In the genomic region with DNA sequence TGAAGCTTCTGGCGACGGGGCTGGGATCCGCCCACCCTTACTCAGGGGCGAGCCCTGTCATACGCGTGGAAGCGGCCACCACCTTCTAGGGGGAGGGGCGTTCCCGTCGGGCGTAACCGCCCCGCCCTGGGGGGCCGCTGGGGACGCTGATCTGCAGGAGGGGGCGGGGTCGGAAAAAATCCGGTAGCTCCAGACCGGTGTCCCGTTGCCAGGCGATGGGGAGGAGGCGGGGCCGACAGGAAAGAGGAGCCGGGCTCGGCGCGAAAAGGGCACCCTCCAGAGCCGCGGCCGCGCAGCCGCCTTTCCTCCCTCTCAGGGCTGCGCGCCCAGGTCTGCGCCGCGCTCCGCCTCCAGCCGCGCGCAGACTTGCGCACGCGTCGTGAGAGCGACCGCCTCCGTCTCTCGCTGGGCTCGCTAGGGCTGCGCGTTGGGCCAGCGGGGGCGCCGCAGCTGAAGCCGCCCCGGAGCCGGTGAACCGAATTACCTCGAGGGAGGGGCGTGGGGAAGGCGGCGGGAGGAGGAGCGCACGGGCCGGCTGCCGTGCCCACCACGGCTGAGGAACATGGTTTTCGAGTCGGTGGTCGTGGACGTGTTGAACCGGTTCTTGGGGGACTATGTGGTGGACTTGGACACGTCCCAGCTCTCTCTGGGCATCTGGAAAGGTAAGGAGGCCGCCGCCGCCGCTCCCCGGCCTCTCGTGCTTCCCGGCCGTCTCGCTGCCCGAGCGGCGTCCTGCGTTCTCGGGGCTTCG, we compare ENCODE assay signal across 1 cellular context.
TF ChIP-seq lines count a peak whose summit lies in the region.

Gene VPS13A (plus strand): TSS at position 392 of the 751 bp plus-strand sequence. CDS start 171 bp downstream, at position 563.

TF ChIP-seq in HEK293, 187 proteins besides CTCF, POLR2A, EP300 and RAD21 (continued from another document and continues in another):
- TF ChIP-seq, protein P1, sequence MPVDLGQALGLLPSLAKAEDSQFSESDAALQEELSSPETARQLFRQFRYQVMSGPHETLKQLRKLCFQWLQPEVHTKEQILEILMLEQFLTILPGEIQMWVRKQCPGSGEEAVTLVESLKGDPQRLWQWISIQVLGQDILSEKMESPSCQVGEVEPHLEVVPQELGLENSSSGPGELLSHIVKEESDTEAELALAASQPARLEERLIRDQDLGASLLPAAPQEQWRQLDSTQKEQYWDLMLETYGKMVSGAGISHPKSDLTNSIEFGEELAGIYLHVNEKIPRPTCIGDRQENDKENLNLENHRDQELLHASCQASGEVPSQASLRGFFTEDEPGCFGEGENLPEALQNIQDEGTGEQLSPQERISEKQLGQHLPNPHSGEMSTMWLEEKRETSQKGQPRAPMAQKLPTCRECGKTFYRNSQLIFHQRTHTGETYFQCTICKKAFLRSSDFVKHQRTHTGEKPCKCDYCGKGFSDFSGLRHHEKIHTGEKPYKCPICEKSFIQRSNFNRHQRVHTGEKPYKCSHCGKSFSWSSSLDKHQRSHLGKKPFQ (tag by site-specific recombination; IDR thresholded peaks at IDR 0.05): no peak
- 0 out of 2 replicates have a peak, but pooled peaks have one; percentile 17 for TF ChIP-seq ZNF629 (tag by site-specific recombination; IDR thresholded peaks at IDR 0.05)
- TF ChIP-seq ZBTB49 (tag by site-specific recombination; IDR thresholded peaks at IDR 0.05; ENCODE audit: low read depth): no peak
- TF ChIP-seq, protein P2, sequence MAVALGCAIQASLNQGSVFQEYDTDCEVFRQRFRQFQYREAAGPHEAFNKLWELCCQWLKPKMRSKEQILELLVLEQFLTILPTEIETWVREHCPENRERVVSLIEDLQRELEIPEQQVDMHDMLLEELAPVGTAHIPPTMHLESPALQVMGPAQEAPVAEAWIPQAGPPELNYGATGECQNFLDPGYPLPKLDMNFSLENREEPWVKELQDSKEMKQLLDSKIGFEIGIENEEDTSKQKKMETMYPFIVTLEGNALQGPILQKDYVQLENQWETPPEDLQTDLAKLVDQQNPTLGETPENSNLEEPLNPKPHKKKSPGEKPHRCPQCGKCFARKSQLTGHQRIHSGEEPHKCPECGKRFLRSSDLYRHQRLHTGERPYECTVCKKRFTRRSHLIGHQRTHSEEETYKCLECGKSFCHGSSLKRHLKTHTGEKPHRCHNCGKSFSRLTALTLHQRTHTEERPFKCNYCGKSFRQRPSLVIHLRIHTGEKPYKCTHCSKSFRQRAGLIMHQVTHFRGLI (tag by site-specific recombination; IDR thresholded peaks at IDR 0.05): 0 out of 2 replicates have a peak, but pooled peaks have one; percentile 48
- TF ChIP-seq INSM2 (tag by site-specific recombination; IDR thresholded peaks at IDR 0.05): peak; percentile 14; the same call in 1 of the 2 replicates
- TF ChIP-seq ZBTB10 (tag by site-specific recombination; IDR thresholded peaks at IDR 0.05): peak; percentile 74
- TF ChIP-seq ZFP37 (tag by site-specific recombination; IDR thresholded peaks at IDR 0.05): peak; percentile 71; the same call in 1 of the 2 replicates
- peak; percentile 51; the same call in 1 of the 2 replicates for TF ChIP-seq ZNF501 (tag by site-specific recombination; IDR thresholded peaks at IDR 0.05)
- no peak for TF ChIP-seq ZNF311 (tag by site-specific recombination; IDR thresholded peaks at IDR 0.05; ENCODE audit: borderline replicate concordance)
- TF ChIP-seq ZFP41 (tag by site-specific recombination; IDR thresholded peaks at IDR 0.05; ENCODE audit: borderline replicate concordance): no peak
- TF ChIP-seq ZNF19 (tag by site-specific recombination; IDR thresholded peaks at IDR 0.05; ENCODE audit: low read depth): no peak
- peak; percentile 68; the same call in 1 of the 2 replicates for TF ChIP-seq ZNF610 (tag by site-specific recombination; IDR thresholded peaks at IDR 0.05; ENCODE audit: borderline replicate concordance)
- TF ChIP-seq ZNF530 (tag by site-specific recombination; IDR thresholded peaks at IDR 0.05; ENCODE audit: low read depth): no peak
- TF ChIP-seq OSR2 (tag by site-specific recombination; IDR thresholded peaks at IDR 0.05): peak; percentile 81
- TF ChIP-seq GLIS2 (tag by site-specific recombination; IDR thresholded peaks at IDR 0.05): peak; percentile 98
- no peak for TF ChIP-seq ZNF623 (tag by site-specific recombination; IDR thresholded peaks at IDR 0.05)
- peak; percentile 99 for TF ChIP-seq KLF1 (tag by site-specific recombination; IDR thresholded peaks at IDR 0.05)
- no peak for TF ChIP-seq ZNF248 (tag by site-specific recombination; IDR thresholded peaks at IDR 0.05)
- peak; percentile 99 for TF ChIP-seq ZBTB8A (tag by site-specific recombination; IDR thresholded peaks at IDR 0.05)
- TF ChIP-seq SP2 (tag by site-specific recombination; IDR thresholded peaks at IDR 0.05): peak; percentile 90
- TF ChIP-seq KLF9 (tag by site-specific recombination; IDR thresholded peaks at IDR 0.05; ENCODE audit: low read depth): peak; percentile 96
- no peak; the same call in 1 of the 2 replicates for TF ChIP-seq ZNF600 (tag by site-specific recombination; IDR thresholded peaks at IDR 0.05)
- TF ChIP-seq SCRT1 (tag by site-specific recombination; IDR thresholded peaks at IDR 0.05; ENCODE audit: borderline replicate concordance): no peak
- peak; percentile 75; the same call in 1 of the 2 replicates for TF ChIP-seq ZNF2 (tag by site-specific recombination; IDR thresholded peaks at IDR 0.05)
- TF ChIP-seq ZSCAN4 (tag by site-specific recombination; IDR thresholded peaks at IDR 0.05): no peak
- TF ChIP-seq, protein P3, sequence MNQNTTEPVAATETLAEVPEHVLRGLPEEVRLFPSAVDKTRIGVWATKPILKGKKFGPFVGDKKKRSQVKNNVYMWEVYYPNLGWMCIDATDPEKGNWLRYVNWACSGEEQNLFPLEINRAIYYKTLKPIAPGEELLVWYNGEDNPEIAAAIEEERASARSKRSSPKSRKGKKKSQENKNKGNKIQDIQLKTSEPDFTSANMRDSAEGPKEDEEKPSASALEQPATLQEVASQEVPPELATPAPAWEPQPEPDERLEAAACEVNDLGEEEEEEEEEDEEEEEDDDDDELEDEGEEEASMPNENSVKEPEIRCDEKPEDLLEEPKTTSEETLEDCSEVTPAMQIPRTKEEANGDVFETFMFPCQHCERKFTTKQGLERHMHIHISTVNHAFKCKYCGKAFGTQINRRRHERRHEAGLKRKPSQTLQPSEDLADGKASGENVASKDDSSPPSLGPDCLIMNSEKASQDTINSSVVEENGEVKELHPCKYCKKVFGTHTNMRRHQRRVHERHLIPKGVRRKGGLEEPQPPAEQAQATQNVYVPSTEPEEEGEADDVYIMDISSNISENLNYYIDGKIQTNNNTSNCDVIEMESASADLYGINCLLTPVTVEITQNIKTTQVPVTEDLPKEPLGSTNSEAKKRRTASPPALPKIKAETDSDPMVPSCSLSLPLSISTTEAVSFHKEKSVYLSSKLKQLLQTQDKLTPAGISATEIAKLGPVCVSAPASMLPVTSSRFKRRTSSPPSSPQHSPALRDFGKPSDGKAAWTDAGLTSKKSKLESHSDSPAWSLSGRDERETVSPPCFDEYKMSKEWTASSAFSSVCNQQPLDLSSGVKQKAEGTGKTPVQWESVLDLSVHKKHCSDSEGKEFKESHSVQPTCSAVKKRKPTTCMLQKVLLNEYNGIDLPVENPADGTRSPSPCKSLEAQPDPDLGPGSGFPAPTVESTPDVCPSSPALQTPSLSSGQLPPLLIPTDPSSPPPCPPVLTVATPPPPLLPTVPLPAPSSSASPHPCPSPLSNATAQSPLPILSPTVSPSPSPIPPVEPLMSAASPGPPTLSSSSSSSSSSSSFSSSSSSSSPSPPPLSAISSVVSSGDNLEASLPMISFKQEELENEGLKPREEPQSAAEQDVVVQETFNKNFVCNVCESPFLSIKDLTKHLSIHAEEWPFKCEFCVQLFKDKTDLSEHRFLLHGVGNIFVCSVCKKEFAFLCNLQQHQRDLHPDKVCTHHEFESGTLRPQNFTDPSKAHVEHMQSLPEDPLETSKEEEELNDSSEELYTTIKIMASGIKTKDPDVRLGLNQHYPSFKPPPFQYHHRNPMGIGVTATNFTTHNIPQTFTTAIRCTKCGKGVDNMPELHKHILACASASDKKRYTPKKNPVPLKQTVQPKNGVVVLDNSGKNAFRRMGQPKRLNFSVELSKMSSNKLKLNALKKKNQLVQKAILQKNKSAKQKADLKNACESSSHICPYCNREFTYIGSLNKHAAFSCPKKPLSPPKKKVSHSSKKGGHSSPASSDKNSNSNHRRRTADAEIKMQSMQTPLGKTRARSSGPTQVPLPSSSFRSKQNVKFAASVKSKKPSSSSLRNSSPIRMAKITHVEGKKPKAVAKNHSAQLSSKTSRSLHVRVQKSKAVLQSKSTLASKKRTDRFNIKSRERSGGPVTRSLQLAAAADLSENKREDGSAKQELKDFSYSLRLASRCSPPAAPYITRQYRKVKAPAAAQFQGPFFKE (tag by site-specific recombination; IDR thresholded peaks at IDR 0.05; ENCODE audit: borderline replicate concordance): no peak
- no peak for TF ChIP-seq ZNF701 (tag by site-specific recombination; IDR thresholded peaks at IDR 0.05)
- TF ChIP-seq REPIN1 (tag by site-specific recombination; IDR thresholded peaks at IDR 0.05; ENCODE audit: low read depth): no peak; the same call in 1 of the 2 replicates
- 0 out of 2 replicates have a peak, but pooled peaks have one; percentile 17 for TF ChIP-seq ZBTB48 (tag by site-specific recombination; IDR thresholded peaks at IDR 0.05)
- TF ChIP-seq BCL11B (tag by site-specific recombination; IDR thresholded peaks at IDR 0.05; ENCODE audit: low read depth): no peak
- TF ChIP-seq ZNF341 (tag by site-specific recombination; IDR thresholded peaks at IDR 0.05; ENCODE audit: low read depth): 0 out of 2 replicates have a peak, but pooled peaks have one; percentile 8
- TF ChIP-seq ZFHX2 (tag by site-specific recombination; conservative IDR thresholded peaks at IDR 0.05): peak; percentile 61
- TF ChIP-seq SP3 (tag by site-specific recombination; IDR thresholded peaks at IDR 0.05): peak; percentile 92
- no peak for TF ChIP-seq ZNF837 (tag by site-specific recombination; IDR thresholded peaks at IDR 0.05)
- no peak for TF ChIP-seq ZNF335 (tag by site-specific recombination; conservative IDR thresholded peaks at IDR 0.05)
- no peak for TF ChIP-seq ZNF292 (tag by site-specific recombination; IDR thresholded peaks at IDR 0.05; ENCODE audit: borderline replicate concordance, low read depth)
- TF ChIP-seq ZNF521 (tag by site-specific recombination; IDR thresholded peaks at IDR 0.05): no peak
- TF ChIP-seq ZNF76 (tag by site-specific recombination; IDR thresholded peaks at IDR 0.05; ENCODE audit: borderline replicate concordance, low read depth): 0 out of 2 replicates have a peak, but pooled peaks have one; percentile 7
- peak; percentile 74; the same call in 1 of the 2 replicates for TF ChIP-seq ZBTB7A (tag by site-specific recombination; IDR thresholded peaks at IDR 0.05; ENCODE audit: low read depth)
